In genomic region chr13:30908416-30908980, GRCh38 we compare ENCODE assay signal across 11 cellular contexts. TPM values are rescaled to one million over a fixed set of nuclear protein-coding genes. Genes with fewer than 3 reads are reported as not detected.
DNase-seq lines count a peak whose midpoint lies in the region; ATAC-seq, FAIRE-seq and TF ChIP-seq lines count a peak whose summit lies in the region.
"Had no signal": no experiment of that assay in that cellular context is flagged by ENCODE, and none has a peak within 500 bp of the region (broad histone marks: within the 10 kb centered on the region; RNA-seq: fewer than 3 reads in every experiment).

No MANE protein-coding gene starts in this region.

- no peak overlapping the region for H3K4me2 ChIP-seq in HepG2 (ENCODE audit: low read depth, low read length)

- no peak overlapping the region for H3K27ac ChIP-seq in right lobe of liver
- no peak overlapping the region for H3K27ac ChIP-seq in HepG2 (ENCODE audit: extremely low read length, insufficient read depth, low read length)
- peak overlapping the region; percentile 42 to 86 (median 52) for H3K27ac ChIP-seq in esophagus squamous epithelium
- H3K27ac ChIP-seq: VCaP had no signal

- no peak for DNase-seq in right lobe of liver
- no peak for DNase-seq in HepG2 (ENCODE audit: low spot score)
- DNase-seq in esophagus squamous epithelium (lab: John Stamatoyannopoulos, UW) = no peak
- peak; percentile 70 for DNase-seq in myocyte (ENCODE audit: low read depth)
- DNase-seq in superior temporal gyrus (ENCODE audit: extremely low spot score) = no peak
- no peak for DNase-seq in DMS153 (lab: John Stamatoyannopoulos, UW)
- no peak for DNase-seq in activated CD8-positive, alpha-beta memory T cell treated with anti-CD3 and anti-CD28 coated beads for 24 hours
- no peak for DNase-seq in NCI-H128 (lab: John Stamatoyannopoulos, UW; ENCODE audit: unreplicated experiment)
- DNase-seq: NCI-H187 had no signal

- no peaks in the 10 kb centered on the region for H3K4me1 ChIP-seq in right lobe of liver
- peaks cover 17% of the 10 kb centered on the region for H3K4me1 ChIP-seq in HepG2 (ENCODE audit: insufficient read depth, low read length)
- H3K4me1 ChIP-seq in esophagus squamous epithelium = peaks cover 22 to 64% (median 42%) of the 10 kb centered on the region in 3 donors

- in situ Hi-C loops in HepG2 (cut with HindIII; ENCODE audit: extremely low pct_ligation_motif_present, low pct_unique_long_range_greater_than_20kb) = no loop called here

- H3K9ac ChIP-seq in HepG2 (ENCODE audit: insufficient read depth, low read depth, low read length) = no peak overlapping the region

- H3K9me3 ChIP-seq in right lobe of liver (no peaks in the 10 kb centered on the region), HepG2 (ENCODE audit: low read length) (no peaks in the 10 kb centered on the region), esophagus squamous epithelium (no peaks in the 10 kb centered on the region)

- no peaks in the 10 kb centered on the region for H4K20me1 ChIP-seq in HepG2 (ENCODE audit: insufficient read depth, low read length)

- H3K36me3 ChIP-seq in right lobe of liver (no peaks in the 10 kb centered on the region), HepG2 (replicated peaks in 1 of 2; ENCODE audit: control insufficient read depth in 1 of 2, insufficient read depth in 2 of 2, low read length in 2 of 2) (no peaks in the 10 kb centered on the region), esophagus squamous epithelium (no peaks in the 10 kb centered on the region)

- intact Hi-C loops in right lobe of liver (cut with DNase I) (no loop called here), HepG2 (cut with micrococcal nuclease; ENCODE audit: unreplicated experiment) (no loop called here), esophagus squamous epithelium (cut with DNase I) (no loop called here)

- H3K27me3 ChIP-seq in right lobe of liver (peaks cover 0 to 12% of the 10 kb centered on the region in 2 donors), HepG2 (ENCODE audit: control insufficient read depth in 1 of 2, insufficient read depth in 2 of 2, low read length in 2 of 2) (0 out of 5 replicates have a peak, but pooled peaks cover 0 to under 1% of the 10 kb centered on the region in 2 experiments), esophagus squamous epithelium (peaks cover 0 to 42% (median 0%) of the 10 kb centered on the region in 4 donors)

- H3K4me3 ChIP-seq in right lobe of liver (no peak overlapping the region), HepG2 (replicated peaks in 1 of 3; ENCODE audit: insufficient read depth in 1 of 3, low read depth in 2 of 3, low read length in 3 of 3) (no peak overlapping the region), esophagus squamous epithelium (peak overlapping the region in 3 of 4 donors; percentile 34 to 69 (median 55))

- WGBS in right lobe of liver (ENCODE audit: insufficient coverage, low coverage, low lambda C conversion rate, missing lambda C conversion rate) = 13% methylated on average over 4 of the region's 5 CpGs
- 45% methylated on average over 5 of the region's 5 CpGs for WGBS in HepG2 (ENCODE audit: low lambda C conversion rate)
- WGBS in esophagus squamous epithelium, 2 donors = 0 to 11% methylated on average over 3 to 5 of the region's 5 CpGs

- CTCF ChIA-PET in HepG2 (lab: Yijun Ruan, JAX; ENCODE audit: low intra/inter-chr PET ratio, low total read pairs) = no interaction called here

- no peaks in the 10 kb centered on the region for H3K79me2 ChIP-seq in HepG2 (ENCODE audit: insufficient read depth, low read length)

- no peak for FAIRE-seq in HepG2 (lab: Jason Lieb, UNC)

- POLR2A ChIA-PET in HepG2 (lab: Yijun Ruan, JAX) = no interaction called here

- TF ChIP-seq EP300 in HepG2 (IDR thresholded peaks at IDR 0.05; ENCODE audit: low read depth in 2 of 2, low read length in 2 of 2) = no peak
- TF ChIP-seq EP300 in HepG2 (CRISPR knock-in tag; IDR thresholded peaks at IDR 0.05; ENCODE audit: borderline replicate concordance) = no peak

- H2AFZ ChIP-seq in HepG2 (ENCODE audit: low read length) = no peak overlapping the region

- no peak for TF ChIP-seq RAD21 in HepG2 (CRISPR knock-in tag; IDR thresholded peaks at IDR 0.05)

- TF ChIP-seq POLR2A in right lobe of liver (IDR thresholded peaks at IDR 0.05) (no peak), HepG2 (IDR thresholded peaks at IDR 0.05; ENCODE audit: insufficient read depth in 1 of 2, low read depth in 2 of 2, low read length in 2 of 2) (no peak), esophagus squamous epithelium (IDR thresholded peaks at IDR 0.05) (no peak)

- peak; percentile 28 to 59 (median 43) for ATAC-seq in right lobe of liver
- ATAC-seq in HepG2 = no peak

- no peak for TF ChIP-seq CTCF in right lobe of liver (IDR thresholded peaks at IDR 0.05)
- TF ChIP-seq CTCF in HepG2 (CRISPR knock-in tag; IDR thresholded peaks at IDR 0.05) = no peak
- no peak for TF ChIP-seq CTCF in esophagus squamous epithelium (IDR thresholded peaks at IDR 0.05)

- no TSS peak for BruUV-seq in HepG2 (replicated peaks; lab: Mats Ljungman, UMichigan)

TF ChIP-seq in HepG2, 621 proteins besides CTCF, POLR2A, EP300 and RAD21 (continues in another document):
- TF ChIP-seq DDIT3 (CRISPR knock-in tag; IDR thresholded peaks at IDR 0.05) = no peak

RNA-seq across cellular contexts. Expression of gene MEDAG, which starts 2.4 kb away (rescaled TPM):
- total RNA-seq in right lobe of liver = under 1 TPM in 3 of 6 experiments, not detected in 3; 0.24 to 0.44 (median 0.30) TPM
- not detected in 2 replicates for total RNA-seq in HepG2 (2016; rRNA removed; fragmentation: Illumina TruSeq; extraction: Trizol)
- total RNA-seq in HepG2 (2016; cell fraction: cytosol; rRNA removed; fragmentation: Illumina TruSeq; extraction: Trizol; ENCODE audit: low read depth) = not detected in 2 replicates
- total RNA-seq in HepG2 (2016; cell fraction: insoluble cytoplasmic fraction; rRNA removed; fragmentation: Illumina TruSeq; extraction: Trizol) = not detected in 2 replicates
- not detected in 2 replicates for total RNA-seq in HepG2 (2016; cell fraction: membrane; rRNA removed; fragmentation: Illumina TruSeq; extraction: Trizol)
- not detected in 2 replicates for total RNA-seq in HepG2 (2016; cell fraction: nucleus; rRNA removed; fragmentation: Illumina TruSeq; extraction: Trizol)
- polyA plus RNA-seq in HepG2 (2011; rRNA removed) = not detected in 2 replicates
- not detected in 2 replicates for polyA plus RNA-seq in HepG2 (2011; cell fraction: cytosol; rRNA removed)
- polyA plus RNA-seq in HepG2 (2011; cell fraction: nucleus; rRNA removed) = not detected in 2 replicates
- not detected in 2 replicates for polyA plus RNA-seq in HepG2 (2012)
- polyA plus RNA-seq in HepG2 (2016; cell fraction: cytosol; fragmentation: Illumina TruSeq; extraction: Trizol; ENCODE audit: low read depth) = not detected in 2 replicates
- polyA plus RNA-seq in HepG2 (2016; cell fraction: insoluble cytoplasmic fraction; fragmentation: Illumina TruSeq; extraction: Trizol; ENCODE audit: low read depth) = not detected in 2 replicates
- polyA plus RNA-seq in HepG2 (2016; cell fraction: membrane; fragmentation: Illumina TruSeq; extraction: Trizol; ENCODE audit: low read depth) = not detected in 2 replicates
- polyA plus RNA-seq in HepG2 (2016; cell fraction: nucleus; fragmentation: Illumina TruSeq; extraction: Trizol; ENCODE audit: insufficient read depth, low read depth) = not detected in 2 replicates
- not detected in 2 replicates for polyA minus RNA-seq in HepG2 (2011; rRNA and poly(A)+ RNA removed; ENCODE audit: low replicate concordance)
- not detected in 2 replicates for polyA minus RNA-seq in HepG2 (2011; cell fraction: cytosol; rRNA and poly(A)+ RNA removed)
- not detected in 2 replicates for polyA minus RNA-seq in HepG2 (2011; cell fraction: nucleus; rRNA and poly(A)+ RNA removed)
- total RNA-seq in esophagus squamous epithelium = 10 to 100 TPM in 1 of 4 donors, 1 to 10 TPM in 3; 1.1 to 11.3 (median 6.3) TPM
- total RNA-seq in myocyte = 2.6 and 4.1 TPM in 2 replicates
- 3.1 TPM for polyA plus RNA-seq in myocyte (2012)
- total RNA-seq: HT1080 had no signal

RNA-seq across cellular contexts. Expression of gene TEX26, which starts 24.0 kb away (rescaled TPM):
- total RNA-seq in right lobe of liver (under 1 TPM in 1 of 6 experiments, not detected in 5; 0.37 TPM), HepG2 (2016; rRNA removed; fragmentation: Illumina TruSeq; extraction: Trizol) (not detected in 2 replicates), esophagus squamous epithelium (not detected), myocyte (not detected in 2 replicates)
- not detected in 2 replicates for total RNA-seq in HepG2 (2016; cell fraction: cytosol; rRNA removed; fragmentation: Illumina TruSeq; extraction: Trizol; ENCODE audit: low read depth)
- total RNA-seq in HepG2 (2016; cell fraction: insoluble cytoplasmic fraction; rRNA removed; fragmentation: Illumina TruSeq; extraction: Trizol) = not detected in 2 replicates
- total RNA-seq in HepG2 (2016; cell fraction: membrane; rRNA removed; fragmentation: Illumina TruSeq; extraction: Trizol) = not detected in 2 replicates
- not detected in 2 replicates for total RNA-seq in HepG2 (2016; cell fraction: nucleus; rRNA removed; fragmentation: Illumina TruSeq; extraction: Trizol)
- polyA plus RNA-seq in HepG2 (2011; rRNA removed) = not detected in 2 replicates
- polyA plus RNA-seq in HepG2 (2011; cell fraction: cytosol; rRNA removed) = not detected in 2 replicates
- not detected in 2 replicates for polyA plus RNA-seq in HepG2 (2011; cell fraction: nucleus; rRNA removed)
- not detected in 2 replicates for polyA plus RNA-seq in HepG2 (2012)
- not detected in 2 replicates for polyA plus RNA-seq in HepG2 (2016; cell fraction: cytosol; fragmentation: Illumina TruSeq; extraction: Trizol; ENCODE audit: low read depth)
- not detected in 2 replicates for polyA plus RNA-seq in HepG2 (2016; cell fraction: insoluble cytoplasmic fraction; fragmentation: Illumina TruSeq; extraction: Trizol; ENCODE audit: low read depth)
- polyA plus RNA-seq in HepG2 (2016; cell fraction: membrane; fragmentation: Illumina TruSeq; extraction: Trizol; ENCODE audit: low read depth) = not detected in 2 replicates
- not detected in 2 replicates for polyA plus RNA-seq in HepG2 (2016; cell fraction: nucleus; fragmentation: Illumina TruSeq; extraction: Trizol; ENCODE audit: insufficient read depth, low read depth)
- not detected in 2 replicates for polyA minus RNA-seq in HepG2 (2011; rRNA and poly(A)+ RNA removed; ENCODE audit: low replicate concordance)
- not detected in 2 replicates for polyA minus RNA-seq in HepG2 (2011; cell fraction: cytosol; rRNA and poly(A)+ RNA removed)
- polyA minus RNA-seq in HepG2 (2011; cell fraction: nucleus; rRNA and poly(A)+ RNA removed) = not detected in 2 replicates
- polyA plus RNA-seq in myocyte (2012) = not detected
- total RNA-seq: HT1080 had no signal

Comparison
In these comparisons a context has a peak if more than half of its experiments do, and no peak if none do; other contexts are left out.
1. H3K27ac ChIP-seq: peak in esophagus squamous epithelium (4 of 4); none in right lobe of liver (0 of 3) and HepG2 (single experiment).
2. H3K4me3 ChIP-seq: peak in esophagus squamous epithelium (3 of 4); none in right lobe of liver (0 of 3) and HepG2 (0 of 3).